1 cellular context compared by ENCODE assay signal in genomic region chr14:35365130-35366047, GRCh38.
TF ChIP-seq lines count a peak whose summit lies in the region.

No MANE protein-coding gene starts in this region.

TF ChIP-seq in HepG2, 621 proteins besides CTCF, POLR2A, EP300 and RAD21 (continued from another document and continues in another):
- peak; percentile 60; the same call in 1 of the 2 replicates for TF ChIP-seq ZNF784 (CRISPR knock-in tag; IDR thresholded peaks at IDR 0.05; ENCODE audit: borderline replicate concordance)
- 0 out of 2 replicates have a peak, but pooled peaks have one; percentile 53 for TF ChIP-seq NFIC (IDR thresholded peaks at IDR 0.05; ENCODE audit: low read length)
- TF ChIP-seq KLF13 (CRISPR knock-in tag; IDR thresholded peaks at IDR 0.05): no peak
- TF ChIP-seq TEAD3 (CRISPR knock-in tag; optimal IDR thresholded peaks at IDR 0.05; ENCODE audit: borderline replicate concordance): peak; percentile 84
- TF ChIP-seq ZNF207 (IDR thresholded peaks at IDR 0.05; ENCODE audit: borderline replicate concordance): no peak
- TF ChIP-seq ZNF317 (CRISPR knock-in tag; IDR thresholded peaks at IDR 0.05): peak; percentile 69; the same call in 1 of the 2 replicates
- peak; percentile 41; the same call in 1 of the 2 replicates for TF ChIP-seq MTERF4 (CRISPR knock-in tag; IDR thresholded peaks at IDR 0.05)
- TF ChIP-seq ATAD3A (CRISPR knock-in tag; IDR thresholded peaks at IDR 0.05): no peak
- TF ChIP-seq YEATS4 (CRISPR knock-in tag; IDR thresholded peaks at IDR 0.05; ENCODE audit: borderline replicate concordance): no peak; the same call in 1 of the 2 replicates
- peak; percentile 58; the same call in 1 of the 2 replicates for TF ChIP-seq ZNF788 (CRISPR knock-in tag; IDR thresholded peaks at IDR 0.05; ENCODE audit: borderline replicate concordance)
- peak; percentile 96 for TF ChIP-seq JUND (CRISPR knock-in tag; IDR thresholded peaks at IDR 0.05)
- no peak for TF ChIP-seq SNRNP70 (IDR thresholded peaks at IDR 0.05; ENCODE audit: low read depth, low read length)
- peak; percentile 77; the same call in 1 of the 2 replicates for TF ChIP-seq STAT5B (CRISPR knock-in tag; IDR thresholded peaks at IDR 0.05)
- peak; percentile 69; the same call in 1 of the 2 replicates for TF ChIP-seq SIN3A (IDR thresholded peaks at IDR 0.05; ENCODE audit: borderline replicate concordance, low read depth, low read length)
- no peak for TF ChIP-seq ZBTB46 (CRISPR knock-in tag; IDR thresholded peaks at IDR 0.05; ENCODE audit: borderline replicate concordance)
- TF ChIP-seq HIC2 (CRISPR knock-in tag; IDR thresholded peaks at IDR 0.05; ENCODE audit: low read depth): peak; percentile 94
- peak; percentile 66 for TF ChIP-seq USF2 (IDR thresholded peaks at IDR 0.05; ENCODE audit: low read depth, low read length)
- no peak for TF ChIP-seq USF2 (CRISPR knock-in tag; IDR thresholded peaks at IDR 0.05; ENCODE audit: borderline replicate concordance)
- no peak; the same call in 1 of the 2 replicates for TF ChIP-seq CHD4 (IDR thresholded peaks at IDR 0.05; ENCODE audit: borderline replicate concordance, low read length)
- no peak for TF ChIP-seq TBP (CRISPR knock-in tag; IDR thresholded peaks at IDR 0.05)
- peak; percentile 76 for TF ChIP-seq RERE (CRISPR knock-in tag; IDR thresholded peaks at IDR 0.05; ENCODE audit: low read depth)
- peak; percentile 98 for TF ChIP-seq MAX (IDR thresholded peaks at IDR 0.05)
- TF ChIP-seq ZNF674 (CRISPR knock-in tag; IDR thresholded peaks at IDR 0.05; ENCODE audit: low read depth): no peak
- peak; percentile 50 for TF ChIP-seq ELF1 (CRISPR knock-in tag; IDR thresholded peaks at IDR 0.05)
- peak; percentile 85; the same call in 1 of the 2 replicates for TF ChIP-seq KLF9 (CRISPR knock-in tag; IDR thresholded peaks at IDR 0.05; ENCODE audit: low read depth)
- peak; percentile 31; the same call in 1 of the 2 replicates for TF ChIP-seq ZNF720 (CRISPR knock-in tag; IDR thresholded peaks at IDR 0.05)
- TF ChIP-seq SRSF1 (optimal IDR thresholded peaks at IDR 0.05; ENCODE audit: low read depth, low read length): peak; percentile 77
- TF ChIP-seq SMC3 (IDR thresholded peaks at IDR 0.05; ENCODE audit: low read length): peak; percentile 44
- TF ChIP-seq PRDM4 (CRISPR knock-in tag; IDR thresholded peaks at IDR 0.05; ENCODE audit: borderline replicate concordance): no peak
- TF ChIP-seq HMGXB4 (CRISPR knock-in tag; IDR thresholded peaks at IDR 0.05; ENCODE audit: borderline replicate concordance in 1 of 2, low read depth in 1 of 2): peak; percentile 53 to 87; a peak in 2 of 4 replicates
- no peak for TF ChIP-seq ELK4 (CRISPR knock-in tag; IDR thresholded peaks at IDR 0.05; ENCODE audit: borderline replicate concordance)
- no peak for TF ChIP-seq ZNF180 (CRISPR knock-in tag; IDR thresholded peaks at IDR 0.05; ENCODE audit: borderline replicate concordance, low read depth)
- TF ChIP-seq HNRNPUL1 (IDR thresholded peaks at IDR 0.05; ENCODE audit: low read depth, low read length): no peak
- peak; percentile 43 for TF ChIP-seq STAG1 (CRISPR knock-in tag; IDR thresholded peaks at IDR 0.05)
- TF ChIP-seq TARDBP (CRISPR knock-in tag; IDR thresholded peaks at IDR 0.05): peak; percentile 80; the same call in 1 of the 2 replicates
- TF ChIP-seq YEATS2 (CRISPR knock-in tag; IDR thresholded peaks at IDR 0.05; ENCODE audit: borderline replicate concordance): peak; percentile 85; the same call in 1 of the 2 replicates
- TF ChIP-seq ONECUT2 (CRISPR knock-in tag; IDR thresholded peaks at IDR 0.05): no peak
- no peak for TF ChIP-seq POLR2AphosphoS2 (IDR thresholded peaks at IDR 0.05; ENCODE audit: low read depth, low read length)
- 0 out of 2 replicates have a peak, but pooled peaks have one; percentile 66 for TF ChIP-seq SIX4 (CRISPR knock-in tag; IDR thresholded peaks at IDR 0.05)
- peak; percentile 84; the same call in 1 of the 2 replicates for TF ChIP-seq ZNF567 (CRISPR knock-in tag; IDR thresholded peaks at IDR 0.05; ENCODE audit: borderline replicate concordance)
- peak; percentile 80; the same call in 1 of the 2 replicates for TF ChIP-seq ZNF713 (CRISPR knock-in tag; IDR thresholded peaks at IDR 0.05)
- peak; percentile 95 for TF ChIP-seq HDAC2 (CRISPR knock-in tag; IDR thresholded peaks at IDR 0.05)
